In genomic region chr12:92146497-92146828, GRCh38 we compare ENCODE assay signal across 1 cellular context.
TF ChIP-seq lines count a peak whose summit lies in the region.

No MANE protein-coding gene starts in this region.

TF ChIP-seq in HEK293, 187 proteins besides CTCF, POLR2A, EP300 and RAD21 (continued from another document):
- TF ChIP-seq ZBTB10 (tag by site-specific recombination; IDR thresholded peaks at IDR 0.05) (0 out of 2 replicates have a peak, but pooled peaks have one; percentile 35), ZSCAN30 (tag by site-specific recombination; IDR thresholded peaks at IDR 0.05) (no peak), ZNF221 (tag by site-specific recombination; IDR thresholded peaks at IDR 0.05; ENCODE audit: borderline replicate concordance) (no peak), ATF2 (tag by site-specific recombination; IDR thresholded peaks at IDR 0.05; ENCODE audit: low read depth) (no peak), ZNF488 (tag by site-specific recombination; IDR thresholded peaks at IDR 0.05) (no peak), ZBTB48 (tag by site-specific recombination; IDR thresholded peaks at IDR 0.05) (no peak), SP7 (tag by site-specific recombination; IDR thresholded peaks at IDR 0.05) (no peak), ZNF184 (tag by site-specific recombination; IDR thresholded peaks at IDR 0.05) (no peak), ZNF549 (tag by site-specific recombination; IDR thresholded peaks at IDR 0.05) (0 out of 2 replicates have a peak, but pooled peaks have one; percentile 36), SP3 (tag by site-specific recombination; IDR thresholded peaks at IDR 0.05) (no peak), ZNF155 (tag by site-specific recombination; IDR thresholded peaks at IDR 0.05) (no peak), ZNF324 (tag by site-specific recombination; IDR thresholded peaks at IDR 0.05) (no peak; the same call in 1 of the 2 replicates), ZNF658 (tag by site-specific recombination; IDR thresholded peaks at IDR 0.05) (no peak), HOXC10 (CRISPR knock-in tag; IDR thresholded peaks at IDR 0.05) (no peak), PRDM10 (tag by site-specific recombination; IDR thresholded peaks at IDR 0.05) (no peak), ZBTB17 (tag by site-specific recombination; IDR thresholded peaks at IDR 0.05) (0 out of 2 replicates have a peak, but pooled peaks have one; percentile 4), INSM2 (tag by site-specific recombination; IDR thresholded peaks at IDR 0.05) (no peak), ZNF157 (tag by site-specific recombination; IDR thresholded peaks at IDR 0.05) (no peak)
